ENCODE assay signal across 29 cellular contexts in the genomic region with DNA sequence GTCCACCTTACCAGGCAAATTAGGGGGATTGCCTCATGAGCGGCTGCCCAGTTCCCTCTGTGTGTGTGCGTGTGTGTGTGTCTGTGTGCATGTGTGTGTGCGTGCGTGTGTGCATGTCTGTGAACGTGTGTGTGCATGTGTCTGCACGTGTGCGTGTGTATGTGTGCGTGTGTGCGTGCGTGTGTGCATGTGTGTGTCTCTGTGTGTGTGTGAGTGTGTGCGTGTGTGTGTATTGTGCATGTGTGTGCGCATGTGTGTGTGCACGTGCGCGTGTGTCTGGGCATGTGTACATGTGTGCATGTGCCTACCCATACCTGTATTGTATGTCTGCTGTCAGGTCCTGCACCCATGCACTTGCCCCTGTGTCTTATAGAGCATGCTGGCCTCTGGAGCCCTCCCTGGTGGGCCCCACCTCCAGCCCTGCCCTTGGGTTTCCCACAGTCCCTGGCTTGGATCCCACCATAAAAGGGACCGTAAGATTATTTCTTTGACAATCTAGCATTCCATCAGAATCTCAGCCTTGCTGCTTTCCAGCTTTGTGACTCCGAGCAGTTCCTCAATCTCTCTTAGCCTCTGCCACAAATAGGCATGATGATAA. TPM values are rescaled to one million over a fixed set of nuclear protein-coding genes. Genes with fewer than 3 reads are reported as not detected.
"Had no signal": no experiment of that assay in that cellular context is flagged by ENCODE, and none has a peak within 500 bp of the region (broad histone marks: within the 10 kb centered on the region; RNA-seq: fewer than 3 reads in every experiment).

No MANE protein-coding gene starts in this region.

- H3K36me3 Mint-ChIP-seq: activated naive CD8-positive, alpha-beta T cell treated with anti-CD3 and anti-CD28 coated beads, Interleukin-2, amount 10 ng/mL, durations not matched to agents 7 days and 5 days had no signal

- H3K9ac ChIP-seq: SK-N-SH had no signal

- H3K4me1 Mint-ChIP-seq: activated naive CD8-positive, alpha-beta T cell treated with anti-CD3 and anti-CD28 coated beads, Interleukin-2, amount 10 ng/mL, durations not matched to agents 7 days and 5 days had no signal

- H3K4me1 ChIP-seq: adrenal gland, SJCRH30 had no signal

- H3K27ac Mint-ChIP-seq: activated CD8-positive, alpha-beta T cell treated with anti-CD3 and anti-CD28 coated beads for 36 hours; activated naive CD8-positive, alpha-beta T cell treated with anti-CD3 and anti-CD28 coated beads, Interleukin-2, amount 10 ng/mL, durations not matched to agents 7 days and 5 days; activated T-cell treated with anti-CD3 and anti-CD28 coated beads, Interleukin-2, amount 50 U/mL, for 72 hours; activated T-helper 2 cell treated with anti-CD3 and anti-CD28 coated beads, Interferon-gamma antibody, Interleukin-2, Interleukin-4, amounts not matched to agents 10 μg/mL and 5 μg/mL and 100 μg/mL, durations not matched to agents 14 hours and 24 hours and 36 hours had no signal

- ATAC-seq: activated CD4-positive, CD25-positive, alpha-beta regulatory T cell treated with anti-CD3 and anti-CD28 coated beads, Interleukin-2, amount 50 U/mL, for 24 hours; activated CD8-positive, alpha-beta T cell treated with anti-CD3 and anti-CD28 coated beads for 36 hours; activated T-cell treated with anti-CD3 and anti-CD28 coated beads, Interleukin-2, amount 50 U/mL, for 72 hours; Panc1; Right ventricle myocardium inferior had no signal

- H3K27me3 ChIP-seq: adrenal gland, SJCRH30 had no signal

- H3K4me2 ChIP-seq: SK-N-SH had no signal

- H3K36me3 ChIP-seq: adrenal gland, SJCRH30 had no signal

- DNase-seq: activated CD4-positive, alpha-beta T cell treated with anti-CD3 and anti-CD28 coated beads for 4 hours; activated CD8-positive, alpha-beta memory T cell treated with anti-CD3 and anti-CD28 coated beads, Interleukin-2, amount 50 U/mL, for 4 hours; activated CD8-positive, alpha-beta T cell treated with anti-CD3 and anti-CD28 coated beads for 36 hours; activated gamma-delta T cell treated with Interleukin-2 at 50 U/mL for 16 hours; activated naive CD4-positive, alpha-beta T cell treated with anti-CD3 and anti-CD28 coated beads, Interleukin-2, amount 50 U/mL, for 16 hours; activated naive CD8-positive, alpha-beta T cell treated with anti-CD3 and anti-CD28 coated beads, Interleukin-2, amount 10 ng/mL, durations not matched to agents 7 days and 5 days; activated T-cell treated with anti-CD3 and anti-CD28 coated beads, Interleukin-2, amount 50 U/mL, for 72 hours; adrenal gland; anterior cingulate cortex; central memory CD4-positive, alpha-beta T cell; Kasumi-1; KBM-7; NCI-H1048; NCI-H1930; NCI-H2171; NCI-H226; NCI-H510A; NCI-H526 treated with DMSO at 0.1 percent for 48 hours; NCI-H82; OCI-M1; RPMI8226; SJCRH30; SK-N-SH; T-helper 1 cell had no signal

- H3K4me3 ChIP-seq: adrenal gland, SJCRH30 had no signal

- H3K9me3 Mint-ChIP-seq: activated CD8-positive, alpha-beta T cell treated with anti-CD3 and anti-CD28 coated beads for 36 hours; activated naive CD8-positive, alpha-beta T cell treated with anti-CD3 and anti-CD28 coated beads, Interleukin-2, amount 10 ng/mL, durations not matched to agents 7 days and 5 days; activated T-cell treated with anti-CD3 and anti-CD28 coated beads, Interleukin-2, amount 50 U/mL, for 72 hours; activated T-helper 2 cell treated with anti-CD3 and anti-CD28 coated beads, Interferon-gamma antibody, Interleukin-2, Interleukin-4, amounts not matched to agents 10 μg/mL and 5 μg/mL and 100 μg/mL, durations not matched to agents 14 hours and 24 hours and 36 hours had no signal

- H3K27ac ChIP-seq: adrenal gland, SJCRH30 had no signal

- H3K9me3 ChIP-seq: adrenal gland, SJCRH30, SK-N-SH had no signal

- H3K4me3 Mint-ChIP-seq: activated CD8-positive, alpha-beta T cell treated with anti-CD3 and anti-CD28 coated beads for 36 hours; activated naive CD8-positive, alpha-beta T cell treated with anti-CD3 and anti-CD28 coated beads, Interleukin-2, amount 10 ng/mL, durations not matched to agents 7 days and 5 days; activated T-cell treated with anti-CD3 and anti-CD28 coated beads, Interleukin-2, amount 50 U/mL, for 72 hours had no signal

RNA-seq across cellular contexts. Expression of a gene that starts 9.3 kb away (rescaled TPM):
- total RNA-seq: activated T-cell treated with anti-CD3 and anti-CD28 coated beads, Interleukin-2, amount 50 U/mL, for 72 hours; activated T-helper 2 cell treated with anti-CD3 and anti-CD28 coated beads, Interferon-gamma antibody, Interleukin-2, Interleukin-4, amounts not matched to agents 10 μg/mL and 5 μg/mL and 100 μg/mL, durations not matched to agents 14 hours and 24 hours and 36 hours; Right ventricle myocardium inferior; SJCRH30; T-helper 2 cell treated with Interferon-gamma antibody and Interleukin-4, amounts not matched to agents 100 ng/mL and 5 ng/mL, for 36 hours had no signal
